In the genomic region with DNA sequence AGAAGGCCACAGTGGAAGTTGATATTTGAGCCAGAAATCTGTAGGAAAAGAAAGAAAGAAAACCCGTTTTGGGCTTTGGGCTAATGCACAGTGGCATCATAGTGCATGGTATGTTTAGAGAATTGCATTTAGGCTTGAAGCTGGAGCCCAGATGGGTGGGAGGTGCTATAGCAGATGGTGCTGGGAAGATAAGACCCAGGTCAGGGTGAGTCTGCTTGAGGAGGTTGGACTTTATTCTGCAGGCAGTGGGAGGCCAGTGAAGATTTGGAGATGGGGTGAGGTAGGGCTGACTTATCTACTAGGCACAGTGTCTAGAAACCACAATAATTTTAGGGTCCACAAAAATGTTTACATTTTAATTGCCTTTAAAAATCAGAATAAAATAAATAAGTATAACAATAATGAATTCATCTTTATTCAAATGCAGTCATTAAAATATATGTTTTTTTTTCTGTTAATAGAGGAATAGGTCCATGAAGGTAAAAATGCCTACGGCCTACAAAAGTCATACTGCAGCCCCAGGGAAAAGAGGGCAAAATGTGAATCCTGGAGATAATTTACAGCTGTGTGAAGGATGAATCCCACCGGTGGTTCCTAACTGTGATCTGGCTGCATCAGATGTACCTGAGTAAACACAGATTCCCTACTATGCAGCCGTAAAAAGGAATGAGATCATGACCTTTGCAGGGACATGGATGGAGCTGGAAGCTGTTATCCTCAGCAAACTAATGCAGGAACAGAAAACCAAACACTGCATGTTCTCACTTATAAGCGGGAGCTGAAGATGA, we compare ENCODE assay signal across 1 cellular context.
A peak's percentile ranks its signal among the peaks of the same experiment; 100 is the strongest.
TF ChIP-seq lines count a peak whose summit lies in the region.

No MANE protein-coding gene starts in this region.

TF ChIP-seq in K562, 482 proteins besides CTCF, POLR2A, EP300 and RAD21 (continued from another document and continues in another):
- TF ChIP-seq, protein P1, sequence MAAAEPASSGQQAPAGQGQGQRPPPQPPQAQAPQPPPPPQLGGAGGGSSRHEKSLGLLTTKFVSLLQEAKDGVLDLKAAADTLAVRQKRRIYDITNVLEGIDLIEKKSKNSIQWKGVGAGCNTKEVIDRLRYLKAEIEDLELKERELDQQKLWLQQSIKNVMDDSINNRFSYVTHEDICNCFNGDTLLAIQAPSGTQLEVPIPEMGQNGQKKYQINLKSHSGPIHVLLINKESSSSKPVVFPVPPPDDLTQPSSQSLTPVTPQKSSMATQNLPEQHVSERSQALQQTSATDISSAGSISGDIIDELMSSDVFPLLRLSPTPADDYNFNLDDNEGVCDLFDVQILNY (CRISPR knock-in tag; IDR thresholded peaks at IDR 0.05), result no peak
- TF ChIP-seq TCF7L2 (IDR thresholded peaks at IDR 0.05; ENCODE audit: low read depth, low read length) (no peak), ZC3H4 (CRISPR knock-in tag; IDR thresholded peaks at IDR 0.05; ENCODE audit: borderline replicate concordance) (no peak), HNRNPUL1 (IDR thresholded peaks at IDR 0.05; ENCODE audit: low read length) (no peak), ARNT (IDR thresholded peaks at IDR 0.05) (peak in 1 of 2 experiments; percentile 64; a peak in 3 of 4 replicates), RUNX1 (IDR thresholded peaks at IDR 0.05; ENCODE audit: low read depth) (peak; percentile 70; the same call in 1 of the 2 replicates), ZNF445 (CRISPR knock-in tag; IDR thresholded peaks at IDR 0.05; ENCODE audit: low read depth) (no peak), HCFC1 (IDR thresholded peaks at IDR 0.05; ENCODE audit: low read depth, low read length) (no peak), TSC22D4 (tag; IDR thresholded peaks at IDR 0.05) (no peak), DDX20 (tag; IDR thresholded peaks at IDR 0.05; ENCODE audit: low read depth) (no peak), CREM (IDR thresholded peaks at IDR 0.05; ENCODE audit: low read depth) (peak; percentile 65; the same call in 1 of the 2 replicates), XRCC4 (IDR thresholded peaks at IDR 0.05; ENCODE audit: extremely low read depth, insufficient read depth, insufficient read length) (no peak), ELF1 (tag; IDR thresholded peaks at IDR 0.05) (no peak), SREBF2 (CRISPR knock-in tag; IDR thresholded peaks at IDR 0.05) (no peak), PCBP2 (IDR thresholded peaks at IDR 0.05; ENCODE audit: low read depth, low read length, poor library complexity, severe bottlenecking) (no peak), HEY1 (CRISPR knock-in tag; IDR thresholded peaks at IDR 0.05; ENCODE audit: borderline replicate concordance) (no peak), ZNF77 (CRISPR knock-in tag; IDR thresholded peaks at IDR 0.05) (no peak), EP400 (IDR thresholded peaks at IDR 0.05) (peak; percentile 52; the same call in 1 of the 2 replicates), JUND (IDR thresholded peaks at IDR 0.05; ENCODE audit: borderline replicate concordance, low read depth, low read length) (peak; percentile 79), JUND (tag; IDR thresholded peaks at IDR 0.05; ENCODE audit: borderline replicate concordance, low read depth, low read length) (peak; percentile 1; the same call in 1 of the 3 replicates), FIP1L1 (IDR thresholded peaks at IDR 0.05; ENCODE audit: low read depth, low read length, poor library complexity, severe bottlenecking) (no peak), NFRKB (IDR thresholded peaks at IDR 0.05; ENCODE audit: low read depth) (no peak), ZNF830 (CRISPR knock-in tag; IDR thresholded peaks at IDR 0.05) (no peak), DPF2 (IDR thresholded peaks at IDR 0.05) (peak; percentile 99), ZNF174 (CRISPR knock-in tag; IDR thresholded peaks at IDR 0.05) (no peak), FOSL1 (tag; conservative IDR thresholded peaks at IDR 0.05) (peak; percentile 79), EHMT2 (IDR thresholded peaks at IDR 0.05) (peak; percentile 69), NFIC (IDR thresholded peaks at IDR 0.05) (peak; percentile 87), HDAC8 (tag; IDR thresholded peaks at IDR 0.05) (no peak), SMARCE1 (IDR thresholded peaks at IDR 0.05) (peak; percentile 96), ZNF354B (CRISPR knock-in tag; IDR thresholded peaks at IDR 0.05) (no peak), ZNF282 (CRISPR knock-in tag; IDR thresholded peaks at IDR 0.05) (no peak), L3MBTL2 (IDR thresholded peaks at IDR 0.05) (no peak), NR4A1 (CRISPR knock-in tag; IDR thresholded peaks at IDR 0.05) (no peak), NR4A1 (tag; IDR thresholded peaks at IDR 0.05) (no peak), TRIM24 (IDR thresholded peaks at IDR 0.05) (peak; percentile 84 to 88), ZNF311 (CRISPR knock-in tag; IDR thresholded peaks at IDR 0.05) (no peak), RFX5 (IDR thresholded peaks at IDR 0.05; ENCODE audit: low read depth, low read length) (no peak), BMI1 (IDR thresholded peaks at IDR 0.05; ENCODE audit: low read length) (no peak), POLR2AphosphoS5 (IDR thresholded peaks at IDR 0.05; ENCODE audit: control insufficient read depth, insufficient read depth, low read depth, low read length) (peak; percentile 85), NRF1 (conservative IDR thresholded peaks at IDR 0.05 in 1 of 2, IDR thresholded peaks at IDR 0.05 in 1 of 2) (no peak), HIVEP1 (CRISPR knock-in tag; IDR thresholded peaks at IDR 0.05) (no peak), ZSCAN32 (CRISPR knock-in tag; IDR thresholded peaks at IDR 0.05) (no peak)
- TF ChIP-seq, protein P2, sequence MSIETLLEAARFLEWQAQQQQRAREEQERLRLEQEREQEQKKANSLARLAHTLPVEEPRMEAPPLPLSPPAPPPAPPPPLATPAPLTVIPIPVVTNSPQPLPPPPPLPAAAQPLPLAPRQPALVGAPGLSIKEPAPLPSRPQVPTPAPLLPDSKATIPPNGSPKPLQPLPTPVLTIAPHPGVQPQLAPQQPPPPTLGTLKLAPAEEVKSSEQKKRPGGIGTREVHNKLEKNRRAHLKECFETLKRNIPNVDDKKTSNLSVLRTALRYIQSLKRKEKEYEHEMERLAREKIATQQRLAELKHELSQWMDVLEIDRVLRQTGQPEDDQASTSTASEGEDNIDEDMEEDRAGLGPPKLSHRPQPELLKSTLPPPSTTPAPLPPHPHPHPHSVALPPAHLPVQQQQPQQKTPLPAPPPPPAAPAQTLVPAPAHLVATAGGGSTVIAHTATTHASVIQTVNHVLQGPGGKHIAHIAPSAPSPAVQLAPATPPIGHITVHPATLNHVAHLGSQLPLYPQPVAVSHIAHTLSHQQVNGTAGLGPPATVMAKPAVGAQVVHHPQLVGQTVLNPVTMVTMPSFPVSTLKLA (conservative IDR thresholded peaks at IDR 0.05), result peak; percentile 22 to 67; a peak in 3 of 4 replicates
- TF ChIP-seq, protein P3, sequence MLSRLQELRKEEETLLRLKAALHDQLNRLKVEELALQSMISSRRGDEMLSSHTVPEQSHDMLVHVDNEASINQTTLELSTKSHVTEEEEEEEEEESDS (CRISPR knock-in tag; IDR thresholded peaks at IDR 0.05), result no peak
- TF ChIP-seq, protein P4, sequence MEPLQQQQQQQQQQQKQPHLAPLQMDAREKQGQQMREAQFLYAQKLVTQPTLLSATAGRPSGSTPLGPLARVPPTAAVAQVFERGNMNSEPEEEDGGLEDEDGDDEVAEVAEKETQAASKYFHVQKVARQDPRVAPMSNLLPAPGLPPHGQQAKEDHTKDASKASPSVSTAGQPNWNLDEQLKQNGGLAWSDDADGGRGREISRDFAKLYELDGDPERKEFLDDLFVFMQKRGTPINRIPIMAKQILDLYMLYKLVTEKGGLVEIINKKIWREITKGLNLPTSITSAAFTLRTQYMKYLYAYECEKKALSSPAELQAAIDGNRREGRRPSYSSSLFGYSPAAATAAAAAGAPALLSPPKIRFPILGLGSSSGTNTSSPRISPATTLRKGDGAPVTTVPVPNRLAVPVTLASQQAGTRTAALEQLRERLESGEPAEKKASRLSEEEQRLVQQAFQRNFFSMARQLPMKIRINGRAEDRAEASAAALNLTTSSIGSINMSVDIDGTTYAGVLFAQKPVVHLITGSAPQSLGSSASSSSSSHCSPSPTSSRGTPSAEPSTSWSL (CRISPR knock-in tag; IDR thresholded peaks at IDR 0.05; ENCODE audit: borderline replicate concordance), result no peak
- TF ChIP-seq, protein P5, sequence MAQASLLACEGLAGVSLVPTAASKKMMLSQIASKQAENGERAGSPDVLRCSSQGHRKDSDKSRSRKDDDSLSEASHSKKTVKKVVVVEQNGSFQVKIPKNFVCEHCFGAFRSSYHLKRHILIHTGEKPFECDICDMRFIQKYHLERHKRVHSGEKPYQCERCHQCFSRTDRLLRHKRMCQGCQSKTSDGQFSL (CRISPR knock-in tag; IDR thresholded peaks at IDR 0.05), result no peak
- TF ChIP-seq, protein P5 (tag; IDR thresholded peaks at IDR 0.05), result no peak
- TF ChIP-seq, protein P6, sequence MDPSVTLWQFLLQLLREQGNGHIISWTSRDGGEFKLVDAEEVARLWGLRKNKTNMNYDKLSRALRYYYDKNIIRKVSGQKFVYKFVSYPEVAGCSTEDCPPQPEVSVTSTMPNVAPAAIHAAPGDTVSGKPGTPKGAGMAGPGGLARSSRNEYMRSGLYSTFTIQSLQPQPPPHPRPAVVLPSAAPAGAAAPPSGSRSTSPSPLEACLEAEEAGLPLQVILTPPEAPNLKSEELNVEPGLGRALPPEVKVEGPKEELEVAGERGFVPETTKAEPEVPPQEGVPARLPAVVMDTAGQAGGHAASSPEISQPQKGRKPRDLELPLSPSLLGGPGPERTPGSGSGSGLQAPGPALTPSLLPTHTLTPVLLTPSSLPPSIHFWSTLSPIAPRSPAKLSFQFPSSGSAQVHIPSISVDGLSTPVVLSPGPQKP (CRISPR knock-in tag; IDR thresholded peaks at IDR 0.05), result no peak
- TF ChIP-seq, protein P7, sequence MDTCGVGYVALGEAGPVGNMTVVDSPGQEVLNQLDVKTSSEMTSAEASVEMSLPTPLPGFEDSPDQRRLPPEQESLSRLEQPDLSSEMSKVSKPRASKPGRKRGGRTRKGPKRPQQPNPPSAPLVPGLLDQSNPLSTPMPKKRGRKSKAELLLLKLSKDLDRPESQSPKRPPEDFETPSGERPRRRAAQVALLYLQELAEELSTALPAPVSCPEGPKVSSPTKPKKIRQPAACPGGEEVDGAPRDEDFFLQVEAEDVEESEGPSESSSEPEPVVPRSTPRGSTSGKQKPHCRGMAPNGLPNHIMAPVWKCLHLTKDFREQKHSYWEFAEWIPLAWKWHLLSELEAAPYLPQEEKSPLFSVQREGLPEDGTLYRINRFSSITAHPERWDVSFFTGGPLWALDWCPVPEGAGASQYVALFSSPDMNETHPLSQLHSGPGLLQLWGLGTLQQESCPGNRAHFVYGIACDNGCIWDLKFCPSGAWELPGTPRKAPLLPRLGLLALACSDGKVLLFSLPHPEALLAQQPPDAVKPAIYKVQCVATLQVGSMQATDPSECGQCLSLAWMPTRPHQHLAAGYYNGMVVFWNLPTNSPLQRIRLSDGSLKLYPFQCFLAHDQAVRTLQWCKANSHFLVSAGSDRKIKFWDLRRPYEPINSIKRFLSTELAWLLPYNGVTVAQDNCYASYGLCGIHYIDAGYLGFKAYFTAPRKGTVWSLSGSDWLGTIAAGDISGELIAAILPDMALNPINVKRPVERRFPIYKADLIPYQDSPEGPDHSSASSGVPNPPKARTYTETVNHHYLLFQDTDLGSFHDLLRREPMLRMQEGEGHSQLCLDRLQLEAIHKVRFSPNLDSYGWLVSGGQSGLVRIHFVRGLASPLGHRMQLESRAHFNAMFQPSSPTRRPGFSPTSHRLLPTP (IDR thresholded peaks at IDR 0.05; ENCODE audit: borderline replicate concordance, extremely low read depth, insufficient read length), result no peak
- TF ChIP-seq, protein P8, sequence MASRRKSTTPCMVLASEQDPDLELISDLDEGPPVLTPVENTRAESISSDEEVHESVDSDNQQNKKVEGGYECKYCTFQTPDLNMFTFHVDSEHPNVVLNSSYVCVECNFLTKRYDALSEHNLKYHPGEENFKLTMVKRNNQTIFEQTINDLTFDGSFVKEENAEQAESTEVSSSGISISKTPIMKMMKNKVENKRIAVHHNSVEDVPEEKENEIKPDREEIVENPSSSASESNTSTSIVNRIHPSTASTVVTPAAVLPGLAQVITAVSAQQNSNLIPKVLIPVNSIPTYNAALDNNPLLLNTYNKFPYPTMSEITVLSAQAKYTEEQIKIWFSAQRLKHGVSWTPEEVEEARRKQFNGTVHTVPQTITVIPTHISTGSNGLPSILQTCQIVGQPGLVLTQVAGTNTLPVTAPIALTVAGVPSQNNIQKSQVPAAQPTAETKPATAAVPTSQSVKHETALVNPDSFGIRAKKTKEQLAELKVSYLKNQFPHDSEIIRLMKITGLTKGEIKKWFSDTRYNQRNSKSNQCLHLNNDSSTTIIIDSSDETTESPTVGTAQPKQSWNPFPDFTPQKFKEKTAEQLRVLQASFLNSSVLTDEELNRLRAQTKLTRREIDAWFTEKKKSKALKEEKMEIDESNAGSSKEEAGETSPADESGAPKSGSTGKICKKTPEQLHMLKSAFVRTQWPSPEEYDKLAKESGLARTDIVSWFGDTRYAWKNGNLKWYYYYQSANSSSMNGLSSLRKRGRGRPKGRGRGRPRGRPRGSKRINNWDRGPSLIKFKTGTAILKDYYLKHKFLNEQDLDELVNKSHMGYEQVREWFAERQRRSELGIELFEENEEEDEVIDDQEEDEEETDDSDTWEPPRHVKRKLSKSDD (conservative IDR thresholded peaks at IDR 0.05; ENCODE audit: low read length), result no peak
- TF ChIP-seq, protein P9, sequence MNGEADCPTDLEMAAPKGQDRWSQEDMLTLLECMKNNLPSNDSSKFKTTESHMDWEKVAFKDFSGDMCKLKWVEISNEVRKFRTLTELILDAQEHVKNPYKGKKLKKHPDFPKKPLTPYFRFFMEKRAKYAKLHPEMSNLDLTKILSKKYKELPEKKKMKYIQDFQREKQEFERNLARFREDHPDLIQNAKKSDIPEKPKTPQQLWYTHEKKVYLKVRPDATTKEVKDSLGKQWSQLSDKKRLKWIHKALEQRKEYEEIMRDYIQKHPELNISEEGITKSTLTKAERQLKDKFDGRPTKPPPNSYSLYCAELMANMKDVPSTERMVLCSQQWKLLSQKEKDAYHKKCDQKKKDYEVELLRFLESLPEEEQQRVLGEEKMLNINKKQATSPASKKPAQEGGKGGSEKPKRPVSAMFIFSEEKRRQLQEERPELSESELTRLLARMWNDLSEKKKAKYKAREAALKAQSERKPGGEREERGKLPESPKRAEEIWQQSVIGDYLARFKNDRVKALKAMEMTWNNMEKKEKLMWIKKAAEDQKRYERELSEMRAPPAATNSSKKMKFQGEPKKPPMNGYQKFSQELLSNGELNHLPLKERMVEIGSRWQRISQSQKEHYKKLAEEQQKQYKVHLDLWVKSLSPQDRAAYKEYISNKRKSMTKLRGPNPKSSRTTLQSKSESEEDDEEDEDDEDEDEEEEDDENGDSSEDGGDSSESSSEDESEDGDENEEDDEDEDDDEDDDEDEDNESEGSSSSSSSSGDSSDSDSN (IDR thresholded peaks at IDR 0.05; ENCODE audit: borderline replicate concordance in 1 of 2, low read depth in 2 of 2, low read length in 2 of 2), result no peak
- TF ChIP-seq, protein P10, sequence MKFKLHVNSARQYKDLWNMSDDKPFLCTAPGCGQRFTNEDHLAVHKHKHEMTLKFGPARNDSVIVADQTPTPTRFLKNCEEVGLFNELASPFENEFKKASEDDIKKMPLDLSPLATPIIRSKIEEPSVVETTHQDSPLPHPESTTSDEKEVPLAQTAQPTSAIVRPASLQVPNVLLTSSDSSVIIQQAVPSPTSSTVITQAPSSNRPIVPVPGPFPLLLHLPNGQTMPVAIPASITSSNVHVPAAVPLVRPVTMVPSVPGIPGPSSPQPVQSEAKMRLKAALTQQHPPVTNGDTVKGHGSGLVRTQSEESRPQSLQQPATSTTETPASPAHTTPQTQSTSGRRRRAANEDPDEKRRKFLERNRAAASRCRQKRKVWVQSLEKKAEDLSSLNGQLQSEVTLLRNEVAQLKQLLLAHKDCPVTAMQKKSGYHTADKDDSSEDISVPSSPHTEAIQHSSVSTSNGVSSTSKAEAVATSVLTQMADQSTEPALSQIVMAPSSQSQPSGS (CRISPR knock-in tag; IDR thresholded peaks at IDR 0.05), result no peak
